Comparison of ENCODE assay signal across 8 cellular contexts in the genomic region with DNA sequence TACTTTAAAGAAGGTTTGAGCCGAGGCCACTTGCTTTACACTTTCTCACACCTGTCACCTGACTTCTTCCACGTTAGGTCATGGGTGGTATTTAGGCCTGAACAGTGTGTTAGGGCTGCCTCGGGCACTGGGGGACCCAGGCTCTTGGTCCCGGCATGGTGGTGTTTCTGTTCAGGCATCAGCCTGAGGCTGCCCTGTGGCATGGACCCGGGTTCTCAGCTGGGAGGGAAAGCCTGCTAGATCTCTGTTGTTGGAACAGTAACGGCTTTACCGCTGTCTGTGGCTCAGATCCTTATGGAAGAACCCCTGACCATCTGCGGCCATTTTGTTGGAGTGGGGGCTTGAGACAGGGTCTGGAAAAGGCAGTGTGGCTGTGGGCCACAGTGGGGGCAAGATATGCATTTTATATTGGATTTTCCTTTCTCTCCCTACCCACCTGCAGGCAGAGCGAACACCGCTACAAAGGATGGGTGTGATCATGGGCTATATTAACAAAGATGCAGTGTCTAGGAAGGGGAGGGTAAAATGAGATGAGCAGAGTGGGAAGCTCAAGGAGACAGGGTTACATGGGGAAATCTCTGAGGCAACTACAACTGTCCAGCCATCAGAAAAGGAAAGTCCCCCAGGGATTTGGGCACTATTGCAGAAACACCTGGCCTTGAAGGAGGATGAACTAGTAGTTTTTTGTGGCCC. TPM values are rescaled to one million over a fixed set of nuclear protein-coding genes. Genes with fewer than 3 reads are reported as not detected.
DNase-seq lines count a peak whose midpoint lies in the region; ATAC-seq and TF ChIP-seq lines count a peak whose summit lies in the region.

No MANE protein-coding gene starts in this region.

- H3K36me3 Mint-ChIP-seq in CD8-positive, alpha-beta memory T cell = no peaks in the 10 kb centered on the region
- H3K36me3 Mint-ChIP-seq in activated naive CD8-positive, alpha-beta T cell treated with anti-CD3 and anti-CD28 coated beads, Interleukin-2, amount 10 ng/mL, durations not matched to agents 7 days and 5 days = no peaks in the 10 kb centered on the region
- H3K36me3 Mint-ChIP-seq in natural killer cell = no peaks in the 10 kb centered on the region

- H3K4me3 ChIP-seq in CD8-positive, alpha-beta memory T cell (ENCODE audit: low read length) = peak overlapping the region; percentile 74
- H3K4me3 ChIP-seq in HUES64 (ENCODE audit: low read length) (peak overlapping the region; percentile 73), MG63 (no peak overlapping the region)

- DNase-seq in CD8-positive, alpha-beta memory T cell = no peak
- no peak for DNase-seq in activated naive CD8-positive, alpha-beta T cell treated with anti-CD3 and anti-CD28 coated beads, Interleukin-2, amount 10 ng/mL, durations not matched to agents 7 days and 5 days
- DNase-seq in natural killer cell (no peak), MG63 (no peak), NCI-H2029 treated with DMSO at 0.1 percent for 48 hours (lab: John Stamatoyannopoulos, UW) (no peak), erythroblast (lab: John Stamatoyannopoulos, UW) (no peak)
- DNase-seq in stimulated activated CD4-positive, alpha-beta T cell treated with anti-CD3 and anti-CD28 coated beads, Interleukin-1b, Interleukin-23, amount 100 ng/mL, for 48 hours = no peak

- H3K36me3 ChIP-seq in CD8-positive, alpha-beta memory T cell (ENCODE audit: insufficient read depth, low read length) = no peaks in the 10 kb centered on the region
- no peaks in the 10 kb centered on the region for H3K36me3 ChIP-seq in HUES64 (ENCODE audit: insufficient read depth, low read length)
- no peaks in the 10 kb centered on the region for H3K36me3 ChIP-seq in MG63

- H3K4me1 Mint-ChIP-seq in CD8-positive, alpha-beta memory T cell = peaks cover 4 to 11% (median 6%) of the 10 kb centered on the region in 3 donors
- H3K4me1 Mint-ChIP-seq in activated naive CD8-positive, alpha-beta T cell treated with anti-CD3 and anti-CD28 coated beads, Interleukin-2, amount 10 ng/mL, durations not matched to agents 7 days and 5 days = peaks cover 14% of the 10 kb centered on the region
- peaks cover 9 to 11% of the 10 kb centered on the region in 2 donors for H3K4me1 Mint-ChIP-seq in natural killer cell

- peaks cover 5% of the 10 kb centered on the region for H3K4me1 ChIP-seq in CD8-positive, alpha-beta memory T cell (ENCODE audit: insufficient read depth, low read length)
- peaks cover 6% of the 10 kb centered on the region; the same call in 1 of the 2 replicates for H3K4me1 ChIP-seq in HUES64 (ENCODE audit: insufficient read depth, low read length)

- H3K27me3 Mint-ChIP-seq in CD8-positive, alpha-beta memory T cell = no peaks in the 10 kb centered on the region
- H3K27me3 Mint-ChIP-seq in activated naive CD8-positive, alpha-beta T cell treated with anti-CD3 and anti-CD28 coated beads, Interleukin-2, amount 10 ng/mL, durations not matched to agents 7 days and 5 days = peaks cover 7% of the 10 kb centered on the region
- no peaks in the 10 kb centered on the region for H3K27me3 Mint-ChIP-seq in natural killer cell (ENCODE audit: low read depth in 2 of 2)

- ATAC-seq in activated naive CD8-positive, alpha-beta T cell treated with anti-CD3 and anti-CD28 coated beads, Interleukin-2, amount 10 ng/mL, durations not matched to agents 7 days and 5 days (ENCODE audit: low read depth) = no peak
- no peak for ATAC-seq in natural killer cell

- 79% methylated on average over 10 of the region's 10 CpGs for WGBS in HUES64

- H3K9me3 ChIP-seq in CD8-positive, alpha-beta memory T cell (ENCODE audit: low read length) = no peaks in the 10 kb centered on the region
- H3K9me3 ChIP-seq in HUES64 (ENCODE audit: insufficient read depth, low read depth, low read length) (no peaks in the 10 kb centered on the region), MG63 (no peaks in the 10 kb centered on the region)

- TF ChIP-seq POLR2A in erythroblast (IDR thresholded peaks at IDR 0.05; ENCODE audit: low read length) = no peak

- CTCF ChIA-PET in CD8-positive, alpha-beta memory T cell (lab: Charles Lee) = interaction anchor here (0.7 to 1.9 kb wide), 11 partner anchors 9 to 173 kb away, joined by 3 to 6 read pairs (median 3); no protein-coding TSS in a partner anchor

- H3K4me3 Mint-ChIP-seq in CD8-positive, alpha-beta memory T cell = peak overlapping the region; percentile 79 to 94 (median 81)
- peak overlapping the region; percentile 72 for H3K4me3 Mint-ChIP-seq in activated naive CD8-positive, alpha-beta T cell treated with anti-CD3 and anti-CD28 coated beads, Interleukin-2, amount 10 ng/mL, durations not matched to agents 7 days and 5 days
- H3K4me3 Mint-ChIP-seq in natural killer cell = peak overlapping the region; percentile 85

- no peak overlapping the region for H3K27ac ChIP-seq in CD8-positive, alpha-beta memory T cell (ENCODE audit: low read depth, low read length)
- H3K27ac ChIP-seq in HUES64 (ENCODE audit: low read depth, low read length) = no peak overlapping the region

- no peak for TF ChIP-seq CTCF in natural killer cell (IDR thresholded peaks at IDR 0.05)

- no peak overlapping the region for H3K9ac ChIP-seq in HUES64 (ENCODE audit: low read depth, low read length)

- POLR2A ChIA-PET in CD8-positive, alpha-beta memory T cell (lab: Charles Lee) = interaction anchor here (0.9 to 1.0 kb wide), 2 partner anchors 104 to 313 kb away, joined by 3 to 5 read pairs; a partner anchor contains a TSS
- POLR2A ChIA-PET in activated naive CD8-positive, alpha-beta T cell treated with anti-CD3 and anti-CD28 coated beads, Interleukin-2, amount 10 ng/mL, durations not matched to agents 7 days and 5 days (lab: Charles Lee) = interaction anchor here (0.7 kb wide), 1 partner anchor 375 kb away, joined by 5 read pairs; no protein-coding TSS in a partner anchor

- H3K9me3 Mint-ChIP-seq in CD8-positive, alpha-beta memory T cell = no peaks in the 10 kb centered on the region
- H3K9me3 Mint-ChIP-seq in activated naive CD8-positive, alpha-beta T cell treated with anti-CD3 and anti-CD28 coated beads, Interleukin-2, amount 10 ng/mL, durations not matched to agents 7 days and 5 days = no peaks in the 10 kb centered on the region
- no peaks in the 10 kb centered on the region for H3K9me3 Mint-ChIP-seq in natural killer cell

- H3K27me3 ChIP-seq in CD8-positive, alpha-beta memory T cell (ENCODE audit: insufficient read depth, low read length, poor library complexity, severe bottlenecking) = no peaks in the 10 kb centered on the region
- H3K27me3 ChIP-seq in HUES64 (ENCODE audit: insufficient read depth, low read length) (peaks cover 8% of the 10 kb centered on the region), MG63 (no peaks in the 10 kb centered on the region)

- peak overlapping the region in 6 of 8 donors; percentile 4 to 93 (median 54) for H3K27ac Mint-ChIP-seq in CD8-positive, alpha-beta memory T cell
- H3K27ac Mint-ChIP-seq in activated naive CD8-positive, alpha-beta T cell treated with anti-CD3 and anti-CD28 coated beads, Interleukin-2, amount 10 ng/mL, durations not matched to agents 7 days and 5 days = peak overlapping the region; percentile 67
- H3K27ac Mint-ChIP-seq in natural killer cell = peak overlapping the region in 1 of 2 donors; percentile 67

- intact Hi-C loops in natural killer cell (cut with micrococcal nuclease) = no loop called here

RNA-seq across cellular contexts. Expression of a gene that starts 1.6 kb away (rescaled TPM):
- total RNA-seq in CD8-positive, alpha-beta memory T cell = under 1 TPM; 0.53 to 0.95 TPM
- 0.09 TPM for polyA plus RNA-seq in CD8-positive, alpha-beta memory T cell
- polyA plus RNA-seq in HUES64 (2013, experiment 1 of 2) = 2.6 TPM
- polyA plus RNA-seq in HUES64 (2013, experiment 2 of 2) = 2.5 TPM
- 1 to 10 TPM; 1.8 to 2.7 TPM for total RNA-seq in activated naive CD8-positive, alpha-beta T cell treated with anti-CD3 and anti-CD28 coated beads, Interleukin-2, amount 10 ng/mL, durations not matched to agents 7 days and 5 days
- under 1 TPM in 1 of 3 donors, not detected in 2; 1.00 TPM for total RNA-seq in natural killer cell
- not detected in 2 replicates for total RNA-seq in MG63 (2014; rRNA removed; shearing (Covaris generic); ENCODE audit: low replicate concordance)

RNA-seq across cellular contexts. Expression of a gene that starts 38.5 kb away (rescaled TPM):
- 1 to 10 TPM; 5.9 to 6.0 TPM for total RNA-seq in CD8-positive, alpha-beta memory T cell
- 0.03 TPM for polyA plus RNA-seq in CD8-positive, alpha-beta memory T cell
- polyA plus RNA-seq in HUES64 (2013, experiment 1 of 2) = 0.70 TPM
- 1.3 TPM for polyA plus RNA-seq in HUES64 (2013, experiment 2 of 2)
- total RNA-seq in activated naive CD8-positive, alpha-beta T cell treated with anti-CD3 and anti-CD28 coated beads, Interleukin-2, amount 10 ng/mL, durations not matched to agents 7 days and 5 days = 1 to 10 TPM; 2.7 to 2.9 TPM
- total RNA-seq in natural killer cell = 10 to 100 TPM in 1 of 3 donors, 1 to 10 TPM in 2; 6.3 to 10.1 (median 9.7) TPM
- 0.17 and 0.20 TPM in 2 replicates for total RNA-seq in MG63 (2014; rRNA removed; shearing (Covaris generic); ENCODE audit: low replicate concordance)
